In genomic region chr15:41633609-41634008, GRCh38 we compare ENCODE assay signal across 18 cellular contexts. TPM values are rescaled to one million over a fixed set of nuclear protein-coding genes. Genes with fewer than 3 reads are reported as not detected.
DNase-seq lines count a peak whose midpoint lies in the region; ATAC-seq, FAIRE-seq and TF ChIP-seq lines count a peak whose summit lies in the region.
"Had no signal": no experiment of that assay in that cellular context is flagged by ENCODE, and none has a peak within 500 bp of the region (broad histone marks: within the 10 kb centered on the region; RNA-seq: fewer than 3 reads in every experiment).

No MANE protein-coding gene starts in this region.

- peak overlapping the region; percentile 39 for H3K27ac ChIP-seq in 22Rv1
- H3K27ac ChIP-seq in Panc1 (ENCODE audit: low read length): peak overlapping the region; percentile 36; the same call in 1 of the 2 replicates

- intact Hi-C loops in Panc1 (cut with micrococcal nuclease; ENCODE audit: unreplicated experiment) (no loop called here), MCF 10A (cut with micrococcal nuclease) (no loop called here)

- H3K27me3 Mint-ChIP-seq in activated T-helper 17 cell treated with anti-CD3 and anti-CD28 coated beads, Interleukin-2, amount 50 U/mL, for 72 hours: no peaks in the 10 kb centered on the region
- H3K27me3 Mint-ChIP-seq in activated CD8-positive, alpha-beta T cell treated with anti-CD3 and anti-CD28 coated beads, Interleukin-2, amount 10 ng/mL, durations not matched to agents 7 days and 5 days (ENCODE audit: low read depth): no peaks in the 10 kb centered on the region
- no peaks in the 10 kb centered on the region for H3K27me3 Mint-ChIP-seq in MCF 10A (ENCODE audit: insufficient read depth, unreplicated experiment)

- no peaks in the 10 kb centered on the region for H3K36me3 ChIP-seq in Panc1 (ENCODE audit: control insufficient read depth, insufficient read depth, low read length)

- POLR2A ChIA-PET in Panc1 (lab: Charles Lee): no interaction called here
- POLR2A ChIA-PET in activated CD8-positive, alpha-beta T cell treated with anti-CD3 and anti-CD28 coated beads, Interleukin-2, amount 10 ng/mL, durations not matched to agents 7 days and 5 days (lab: Charles Lee): no interaction called here
- POLR2A ChIA-PET in MCF 10A (lab: Yijun Ruan, JAX): no interaction called here

- H3K9me3 ChIP-seq in Panc1 (ENCODE audit: control insufficient read depth, insufficient read depth, low read depth, low read length): no peaks in the 10 kb centered on the region
- H3K9me3 ChIP-seq: SK-N-SH had no signal

- FAIRE-seq in GM12891 (lab: Jason Lieb, UNC): no peak
- FAIRE-seq: H54, RCC 7860 had no signal

- no peak for TF ChIP-seq CTCF in 22Rv1 (IDR thresholded peaks at IDR 0.05)
- TF ChIP-seq CTCF in Panc1 (IDR thresholded peaks at IDR 0.05): no peak
- no peak for TF ChIP-seq CTCF in MCF 10A (IDR thresholded peaks at IDR 0.05; ENCODE audit: unreplicated experiment)

- TF ChIP-seq POLR2A in GM12891 (IDR thresholded peaks at IDR 0.05; ENCODE audit: low read depth, low read length): no peak

- H3K27ac Mint-ChIP-seq in activated T-helper 17 cell treated with anti-CD3 and anti-CD28 coated beads, Interleukin-2, amount 50 U/mL, for 72 hours: peak overlapping the region; percentile 39
- no peak overlapping the region for H3K27ac Mint-ChIP-seq in activated CD8-positive, alpha-beta T cell treated with anti-CD3 and anti-CD28 coated beads, Interleukin-2, amount 10 ng/mL, durations not matched to agents 7 days and 5 days
- no peak overlapping the region for H3K27ac Mint-ChIP-seq in MCF 10A (ENCODE audit: low read depth, unreplicated experiment)
- H3K27ac Mint-ChIP-seq: HFFc6 had no signal

- no peaks in the 10 kb centered on the region for H3K27me3 ChIP-seq in Panc1 (ENCODE audit: control insufficient read depth, insufficient read depth, low read length)

- H3K36me3 Mint-ChIP-seq in activated T-helper 17 cell treated with anti-CD3 and anti-CD28 coated beads, Interleukin-2, amount 50 U/mL, for 72 hours (ENCODE audit: low read depth): no peaks in the 10 kb centered on the region
- H3K36me3 Mint-ChIP-seq in activated CD8-positive, alpha-beta T cell treated with anti-CD3 and anti-CD28 coated beads, Interleukin-2, amount 10 ng/mL, durations not matched to agents 7 days and 5 days (ENCODE audit: low read depth): no peaks in the 10 kb centered on the region
- H3K36me3 Mint-ChIP-seq in MCF 10A (ENCODE audit: insufficient read depth, unreplicated experiment): no peaks in the 10 kb centered on the region
- H3K36me3 Mint-ChIP-seq: CD4-positive, CD25-positive, alpha-beta regulatory T cell had no signal

- peaks cover 12% of the 10 kb centered on the region for H3K4me1 Mint-ChIP-seq in activated T-helper 17 cell treated with anti-CD3 and anti-CD28 coated beads, Interleukin-2, amount 50 U/mL, for 72 hours
- H3K4me1 Mint-ChIP-seq in activated CD8-positive, alpha-beta T cell treated with anti-CD3 and anti-CD28 coated beads, Interleukin-2, amount 10 ng/mL, durations not matched to agents 7 days and 5 days (ENCODE audit: low read depth): no peaks in the 10 kb centered on the region
- peaks cover 5% of the 10 kb centered on the region for H3K4me1 Mint-ChIP-seq in MCF 10A (ENCODE audit: insufficient read depth, unreplicated experiment)

- H3K4me1 ChIP-seq in Panc1 (ENCODE audit: control insufficient read depth, insufficient read depth, low read length): peaks cover 35% of the 10 kb centered on the region

- ATAC-seq in Panc1: no peak
- ATAC-seq in activated T-helper 17 cell treated with anti-CD3 and anti-CD28 coated beads, Interleukin-2, amount 50 U/mL, for 72 hours (replicated peaks): no peak
- ATAC-seq in activated CD8-positive, alpha-beta T cell treated with anti-CD3 and anti-CD28 coated beads, Interleukin-2, amount 10 ng/mL, durations not matched to agents 7 days and 5 days: no peak

- CTCF ChIA-PET in Panc1 (lab: Charles Lee): no interaction called here
- CTCF ChIA-PET in activated CD8-positive, alpha-beta T cell treated with anti-CD3 and anti-CD28 coated beads, Interleukin-2, amount 10 ng/mL, durations not matched to agents 7 days and 5 days (lab: Charles Lee): interaction anchor here (0.6 kb wide), 1 partner anchor 14 kb away, joined by 3 read pairs; no protein-coding TSS in a partner anchor
- CTCF ChIA-PET in MCF 10A (lab: Yijun Ruan, JAX): interaction anchor here (0.6 kb wide), 1 partner anchor 49 kb away, joined by 3 read pairs; no protein-coding TSS in a partner anchor

- BruUV-seq in Panc1 (replicated peaks; lab: Mats Ljungman, UMichigan): no TSS peak
- BruUV-seq in MCF 10A (replicated peaks; lab: Mats Ljungman, UMichigan): no TSS peak

- no peak overlapping the region for H3K4me3 ChIP-seq in Panc1 (ENCODE audit: low read depth in 2 of 2, low read length in 2 of 2)

- in situ Hi-C loops in Panc1 (cut with HindIII; ENCODE audit: low pct_unique_long_range_greater_than_20kb, low sequenced_read_pairs): no loop called here

- no peak for DNase-seq in GM12891 (ENCODE audit: insufficient read length, low spot score)
- DNase-seq in Panc1 (ENCODE audit: low read depth, low spot score): no peak
- no peak for DNase-seq in activated CD4-positive, alpha-beta T cell treated with anti-CD3 and anti-CD28 coated beads for 48 hours
- no peak for DNase-seq in activated CD8-positive, alpha-beta T cell treated with anti-CD3 and anti-CD28 coated beads, Interleukin-2, amount 10 ng/mL, durations not matched to agents 7 days and 5 days
- DNase-seq in MCF 10A (ENCODE audit: unreplicated experiment): no peak
- no peak for DNase-seq in AG20443 (ENCODE audit: low spot score)
- DNase-seq: HFFc6; NCI-H1105 treated with DMSO at 0.1 percent for 48 hours; NCI-H1694 treated with DMSO at 0.1 percent for 48 hours; NCI-H345; NK-92 treated with Interleukin-12 subunit alpha and Interleukin-12 subunit beta, amount 100 ng/mL, for 24 hours; Right ventricle myocardium superior; SK-N-SH had no signal

- H3K4me3 Mint-ChIP-seq in activated T-helper 17 cell treated with anti-CD3 and anti-CD28 coated beads, Interleukin-2, amount 50 U/mL, for 72 hours: peak overlapping the region; percentile 10
- no peak overlapping the region for H3K4me3 Mint-ChIP-seq in activated CD8-positive, alpha-beta T cell treated with anti-CD3 and anti-CD28 coated beads, Interleukin-2, amount 10 ng/mL, durations not matched to agents 7 days and 5 days
- no peak overlapping the region for H3K4me3 Mint-ChIP-seq in MCF 10A (ENCODE audit: unreplicated experiment)
- H3K4me3 Mint-ChIP-seq: CD4-positive, CD25-positive, alpha-beta regulatory T cell; HFFc6 had no signal

- H3K9me3 Mint-ChIP-seq in activated T-helper 17 cell treated with anti-CD3 and anti-CD28 coated beads, Interleukin-2, amount 50 U/mL, for 72 hours: no peaks in the 10 kb centered on the region
- H3K9me3 Mint-ChIP-seq in activated CD8-positive, alpha-beta T cell treated with anti-CD3 and anti-CD28 coated beads, Interleukin-2, amount 10 ng/mL, durations not matched to agents 7 days and 5 days (ENCODE audit: insufficient read depth): no peaks in the 10 kb centered on the region
- no peaks in the 10 kb centered on the region for H3K9me3 Mint-ChIP-seq in MCF 10A (ENCODE audit: unreplicated experiment)
- H3K9me3 Mint-ChIP-seq: CD4-positive, CD25-positive, alpha-beta regulatory T cell; HFFc6 had no signal

TF ChIP-seq in GM12891, 5 proteins besides CTCF, POLR2A, EP300 and RAD21:
- TF ChIP-seq POU2F2 (IDR thresholded peaks at IDR 0.05; ENCODE audit: low read depth, low read length): no peak
- peak; percentile 46; the same call in 1 of the 2 replicates for TF ChIP-seq SPI1 (IDR thresholded peaks at IDR 0.05; ENCODE audit: low read depth, low read length)

RNA-seq across cellular contexts. Expression of gene MGA, which starts 26.6 kb away (rescaled TPM):
- 4.2 TPM for polyA plus RNA-seq in GM12891 (2012; ENCODE audit: low read depth, missing spikeins)
- 43.6 TPM for total RNA-seq in Panc1 (2021; ENCODE audit: unreplicated experiment)
- 9.0 TPM for polyA plus RNA-seq in Panc1 (2012; ENCODE audit: insufficient read length)
- total RNA-seq in activated T-helper 17 cell treated with anti-CD3 and anti-CD28 coated beads, Interleukin-2, amount 50 U/mL, for 72 hours: 10 to 100 TPM; 36.4 to 36.6 TPM
- total RNA-seq in activated CD8-positive, alpha-beta T cell treated with anti-CD3 and anti-CD28 coated beads, Interleukin-2, amount 10 ng/mL, durations not matched to agents 7 days and 5 days: 10 to 100 TPM; 36.1 to 37.1 TPM
- 15.9 and 17.5 TPM in 2 replicates for total RNA-seq in MCF 10A (2022)
